Comparison of ENCODE assay signal across 19 cellular contexts in genomic region chr10:21257919-21258318, GRCh38.
DNase-seq lines count a peak whose midpoint lies in the region; ATAC-seq, FAIRE-seq and TF ChIP-seq lines count a peak whose summit lies in the region.
"Had no signal": no experiment of that assay in that cellular context is flagged by ENCODE, and none has a peak within 500 bp of the region (broad histone marks: within the 10 kb centered on the region; RNA-seq: fewer than 3 reads in every experiment).

No MANE protein-coding gene starts in this region.

- no peak overlapping the region for H3K18ac ChIP-seq in mesenchymal stem cell (ENCODE audit: low read depth in 1 of 2, low read length in 2 of 2)

- H3K27me3 ChIP-seq in MG63 (no peaks in the 10 kb centered on the region), endothelial cell of umbilical vein (ENCODE audit: control insufficient read depth in 2 of 2, insufficient read depth in 2 of 2, low read length in 2 of 2) (no peaks in the 10 kb centered on the region), mesenchymal stem cell (ENCODE audit: control insufficient read depth in 1 of 2, insufficient read depth in 1 of 2, low read length in 2 of 2) (no peaks in the 10 kb centered on the region), osteoblast (ENCODE audit: insufficient read depth, low read length) (peaks cover 4% of the 10 kb centered on the region), psoas muscle (ENCODE audit: insufficient read depth in 3 of 3, low read length in 2 of 3) (no peaks in the 10 kb centered on the region)

- H2AFZ ChIP-seq in endothelial cell of umbilical vein (ENCODE audit: low read depth, low read length) (no peak overlapping the region), mesenchymal stem cell (ENCODE audit: low read depth, low read length) (no peak overlapping the region), osteoblast (ENCODE audit: low read length) (no peak overlapping the region)

- no peak overlapping the region for H3K14ac ChIP-seq in mesenchymal stem cell (ENCODE audit: low read length in 2 of 2)

- CTCF ChIA-PET in endothelial cell of umbilical vein (lab: Charles Lee), result interaction anchor here (1.4 kb wide), 2 partner anchors 86 to 126 kb away, joined by 3 to 6 read pairs; no protein-coding TSS in a partner anchor

- no peak for TF ChIP-seq POLR2A in endothelial cell of umbilical vein (IDR thresholded peaks at IDR 0.05; ENCODE audit: low read depth, low read length)

- H3K79me2 ChIP-seq in endothelial cell of umbilical vein (ENCODE audit: control insufficient read depth, insufficient read depth, low read length) (no peaks in the 10 kb centered on the region), osteoblast (ENCODE audit: insufficient read depth, low read length) (no peaks in the 10 kb centered on the region)

- H3K9ac ChIP-seq in endothelial cell of umbilical vein (replicated peaks; ENCODE audit: extremely low read depth, insufficient read depth, low read length) (no peak overlapping the region), mesenchymal stem cell (ENCODE audit: low read length) (no peak overlapping the region)

- no peak overlapping the region for H2AK5ac ChIP-seq in mesenchymal stem cell (ENCODE audit: low read length, severe bottlenecking)

- no TSS peak for BruUV-seq in endothelial cell of umbilical vein (replicated peaks; lab: Mats Ljungman, UMichigan)

- H3K4ac ChIP-seq in mesenchymal stem cell (ENCODE audit: low read depth in 1 of 2, low read length in 2 of 2), result no peak overlapping the region

- H3K9me1 ChIP-seq in endothelial cell of umbilical vein (replicated peaks; ENCODE audit: control insufficient read depth, extremely low read depth, insufficient read depth, low read length), result no peaks in the 10 kb centered on the region

- peak; percentile 61 for DNase-seq in EH (ENCODE audit: low read depth)
- DNase-seq in MG63, result peak; percentile 64
- DNase-seq in endothelial cell of umbilical vein (ENCODE audit: low read depth, low spot score), result peak; percentile 55
- peak; percentile 20 for DNase-seq in mesenchymal stem cell
- no peak for DNase-seq in osteoblast (ENCODE audit: insufficient read length, low spot score, missing footprints)
- no peak for DNase-seq in psoas muscle
- DNase-seq: AML-193; Calu3; CD4-positive, alpha-beta T cell; GF-D8; NCI-H1436; NCI-H2081 treated with DMSO at 0.1 percent for 48 hours; NCI-H345; NCI-H69; NK-92 treated with Interleukin-12 subunit alpha and Interleukin-12 subunit beta, amount 100 ng/mL, for 24 hours had no signal

- no peaks in the 10 kb centered on the region for H3K4me1 ChIP-seq in endothelial cell of umbilical vein (ENCODE audit: control insufficient read depth, extremely low read depth, insufficient read depth, low read length)
- no peaks in the 10 kb centered on the region for H3K4me1 ChIP-seq in mesenchymal stem cell (ENCODE audit: control insufficient read depth, insufficient read depth, low read depth, low read length)
- H3K4me1 ChIP-seq in osteoblast (ENCODE audit: insufficient read depth, low read length), result no peaks in the 10 kb centered on the region
- no peaks in the 10 kb centered on the region for H3K4me1 ChIP-seq in psoas muscle

- no peak overlapping the region for H2BK12ac ChIP-seq in mesenchymal stem cell (ENCODE audit: low read length in 2 of 2)

- no peaks in the 10 kb centered on the region for H3K79me1 ChIP-seq in mesenchymal stem cell (replicated peaks; ENCODE audit: low read length, poor library complexity, severe bottlenecking)

- TF ChIP-seq CTCF in endothelial cell of umbilical vein (IDR thresholded peaks at IDR 0.05; ENCODE audit: extremely low read depth in 1 of 2, insufficient read depth in 1 of 2, low read depth in 1 of 2, low read length in 2 of 2) (no peak), osteoblast (IDR thresholded peaks at IDR 0.05; ENCODE audit: extremely low read depth, low read depth, low read length) (no peak), psoas muscle (IDR thresholded peaks at IDR 0.05) (no peak)

- H3K27ac ChIP-seq in endothelial cell of umbilical vein (ENCODE audit: insufficient read depth, low read depth, low read length), result no peak overlapping the region
- no peak overlapping the region for H3K27ac ChIP-seq in mesenchymal stem cell (ENCODE audit: low read length, poor library complexity, severe bottlenecking)
- no peak overlapping the region for H3K27ac ChIP-seq in osteoblast (ENCODE audit: low read depth, low read length)
- H3K27ac ChIP-seq in psoas muscle, result no peak overlapping the region

- H3K23ac ChIP-seq in mesenchymal stem cell (ENCODE audit: low read length in 2 of 2), result no peak overlapping the region

- no peak overlapping the region for H2BK120ac ChIP-seq in mesenchymal stem cell (ENCODE audit: low read depth, low read length)

- intact Hi-C loops in endothelial cell of umbilical vein (cut with micrococcal nuclease) (loop anchor here (5.0 kb wide), 1 partner anchor 86 kb away; no protein-coding TSS in a partner anchor), psoas muscle (cut with DNase I) (no loop called here)

- no peak for ATAC-seq in HG03521 (IDR thresholded peaks at IDR 0.05; ENCODE audit: unreplicated experiment)
- ATAC-seq in psoas muscle, result no peak
- no peak for ATAC-seq in GM21447 (IDR thresholded peaks at IDR 0.05; ENCODE audit: unreplicated experiment)

- H3K9me3 ChIP-seq in MG63, result no peaks in the 10 kb centered on the region
- H3K9me3 ChIP-seq in endothelial cell of umbilical vein (replicated peaks; ENCODE audit: control insufficient read depth, insufficient read depth, low read length), result no peaks in the 10 kb centered on the region
- no peaks in the 10 kb centered on the region for H3K9me3 ChIP-seq in mesenchymal stem cell (ENCODE audit: control insufficient read depth, low read length)
- no peaks in the 10 kb centered on the region for H3K9me3 ChIP-seq in osteoblast (ENCODE audit: low read depth, low read length)
- no peaks in the 10 kb centered on the region for H3K9me3 ChIP-seq in psoas muscle

- H2BK5ac ChIP-seq in mesenchymal stem cell (ENCODE audit: low read depth, low read length, poor library complexity, severe bottlenecking), result no peak overlapping the region

- H3K4me3 ChIP-seq in MG63 (no peak overlapping the region), endothelial cell of umbilical vein (replicated peaks in 1 of 3; ENCODE audit: insufficient read depth in 1 of 3, low read depth in 1 of 3, low read length in 3 of 3) (no peak overlapping the region), mesenchymal stem cell (ENCODE audit: insufficient read depth in 1 of 2, low read depth in 1 of 2, low read length in 2 of 2) (no peak overlapping the region), osteoblast (ENCODE audit: insufficient read depth, low read length) (no peak overlapping the region), psoas muscle (no peak overlapping the region)

- no peak overlapping the region for H2BK15ac ChIP-seq in mesenchymal stem cell (ENCODE audit: low read depth, poor library complexity, severe bottlenecking)

- POLR2A ChIA-PET in endothelial cell of umbilical vein (lab: Charles Lee), result no interaction called here

- H3K36me3 ChIP-seq in MG63, result no peaks in the 10 kb centered on the region
- H3K36me3 ChIP-seq in endothelial cell of umbilical vein (ENCODE audit: control insufficient read depth in 2 of 2, extremely low read depth in 1 of 2, insufficient read depth in 2 of 2, low read length in 2 of 2), result no peaks in the 10 kb centered on the region
- H3K36me3 ChIP-seq in mesenchymal stem cell (ENCODE audit: control insufficient read depth in 1 of 2, insufficient read depth in 2 of 2, low read depth in 1 of 2, low read length in 2 of 2), result no peaks in the 10 kb centered on the region
- H3K36me3 ChIP-seq in osteoblast (ENCODE audit: insufficient read depth, low read length), result no peaks in the 10 kb centered on the region
- no peaks in the 10 kb centered on the region for H3K36me3 ChIP-seq in psoas muscle (ENCODE audit: insufficient read depth in 1 of 2, low read depth in 1 of 2)

- H4K20me1 ChIP-seq in endothelial cell of umbilical vein (replicated peaks; ENCODE audit: control insufficient read depth, extremely low read depth, insufficient read depth, low read length), result no peaks in the 10 kb centered on the region
- H4K20me1 ChIP-seq in osteoblast (ENCODE audit: insufficient read depth, low read length), result no peaks in the 10 kb centered on the region

- H4K91ac ChIP-seq in mesenchymal stem cell (ENCODE audit: low read length), result no peak overlapping the region

- dilution Hi-C loops in endothelial cell of umbilical vein (cut with MboI; ENCODE audit: extremely low pct_ligation_motif_present, low sequenced_read_pairs), result no loop called here

- no peak overlapping the region for H3K4me2 ChIP-seq in endothelial cell of umbilical vein (ENCODE audit: insufficient read depth, low read length)
- H3K4me2 ChIP-seq in mesenchymal stem cell (ENCODE audit: low read length, poor library complexity, severe bottlenecking), result no peak overlapping the region
- H3K4me2 ChIP-seq in osteoblast (ENCODE audit: insufficient read depth, low read length), result no peak overlapping the region

- 54% methylated on average over 1 of the region's 2 CpGs for WGBS in mesenchymal stem cell
- 40 to 98% (median 74%) methylated on average over 2 of the region's 2 CpGs for WGBS in psoas muscle, 3 donors

- FAIRE-seq in endothelial cell of umbilical vein (lab: Jason Lieb, UNC), result peak; percentile 93
- FAIRE-seq: A204.1, H1 had no signal

- H4K8ac ChIP-seq in mesenchymal stem cell (ENCODE audit: low read length), result no peak overlapping the region

TF ChIP-seq in endothelial cell of umbilical vein, 7 proteins besides CTCF, POLR2A, EP300 and RAD21:
- peak; percentile 96 for TF ChIP-seq GATA2 (IDR thresholded peaks at IDR 0.05; ENCODE audit: insufficient read depth, insufficient read length, low read depth, low read length)
- TF ChIP-seq POLR2AphosphoS5 (IDR thresholded peaks at IDR 0.05; ENCODE audit: insufficient read depth, low read depth, low read length), result peak; percentile 61
- TF ChIP-seq FOS (IDR thresholded peaks at IDR 0.05; ENCODE audit: borderline replicate concordance, insufficient read depth, low read length), result peak; percentile 64
- TF ChIP-seq MYC (IDR thresholded peaks at IDR 0.05; ENCODE audit: low read depth, low read length), result no peak
- TF ChIP-seq JUN (IDR thresholded peaks at IDR 0.05; ENCODE audit: borderline replicate concordance, insufficient read depth, insufficient read length, low read depth), result no peak

Comparison
In these comparisons a context has a peak if more than half of its experiments do, and no peak if none do; other contexts are left out.
1. DNase-seq: peak in EH (single experiment), MG63 (single experiment), endothelial cell of umbilical vein (single experiment) and mesenchymal stem cell (single experiment); none in osteoblast (single experiment) and psoas muscle (0 of 2).